Comparison of ENCODE assay signal across 14 cellular contexts in genomic region chr7:153190452-153190851, GRCh38.
DNase-seq lines count a peak whose midpoint lies in the region; ATAC-seq lines count a peak whose summit lies in the region.
"Had no signal": no experiment of that assay in that cellular context is flagged by ENCODE, and none has a peak within 500 bp of the region (broad histone marks: within the 10 kb centered on the region; RNA-seq: fewer than 3 reads in every experiment).

No MANE protein-coding gene starts in this region.

- ATAC-seq in HG02759 (IDR thresholded peaks at IDR 0.05; ENCODE audit: unreplicated experiment) = peak; percentile 66
- no peak for ATAC-seq in stimulated activated memory B cell treated with anti-CD40 and anti-IgM and Interleukin-4, amounts not matched to agents 10 μg/mL and 1 μg/mL and 100 μg/mL, for 72 hours

- H3K4me1 Mint-ChIP-seq in stimulated activated memory B cell treated with anti-CD40 and anti-IgM and Interleukin-4, amounts not matched to agents 10 μg/mL and 1 μg/mL and 100 μg/mL, for 72 hours = peaks cover 11% of the 10 kb centered on the region
- H3K4me1 Mint-ChIP-seq: nephron had no signal

- peaks cover 11% of the 10 kb centered on the region for H3K27me3 Mint-ChIP-seq in stimulated activated memory B cell treated with anti-CD40 and anti-IgM and Interleukin-4, amounts not matched to agents 10 μg/mL and 1 μg/mL and 100 μg/mL, for 72 hours

- DNase-seq in NCI-H524 (lab: John Stamatoyannopoulos, UW) (peak; percentile 9 to 22), NCI-H524 treated with DMSO at 0.1 percent for 48 hours (lab: John Stamatoyannopoulos, UW) (no peak), OCI-M1 (lab: John Stamatoyannopoulos, UW) (peak; percentile 1), pons (ENCODE audit: low spot score) (peak; percentile 21), cardiac septum (ENCODE audit: low spot score) (no peak), KG1 (lab: John Stamatoyannopoulos, UW) (no peak)
- DNase-seq: ACHN; activated effector memory CD4-positive, alpha-beta T cell treated with Interleukin-2 at 50 U/mL for 16 hours; NCI-H1436 treated with DMSO at 0.1 percent for 48 hours; stimulated activated CD4-positive, alpha-beta T cell treated with anti-CD3 and anti-CD28 coated beads, Interleukin-4, amount 100 ng/mL, for 24 hours had no signal

- H3K4me3 Mint-ChIP-seq in stimulated activated memory B cell treated with anti-CD40 and anti-IgM and Interleukin-4, amounts not matched to agents 10 μg/mL and 1 μg/mL and 100 μg/mL, for 72 hours = no peak overlapping the region
- H3K4me3 Mint-ChIP-seq: nephron; T-helper 2 cell treated with Interferon-gamma antibody and Interleukin-4, amounts not matched to agents 5 μg/mL and 100 μg/mL, for 36 hours had no signal

- no peak overlapping the region for H3K27ac Mint-ChIP-seq in stimulated activated memory B cell treated with anti-CD40 and anti-IgM and Interleukin-4, amounts not matched to agents 10 μg/mL and 1 μg/mL and 100 μg/mL, for 72 hours
- H3K27ac Mint-ChIP-seq: nephron; T-helper 2 cell treated with Interferon-gamma antibody and Interleukin-4, amounts not matched to agents 5 μg/mL and 100 μg/mL, for 36 hours had no signal

- H3K36me3 Mint-ChIP-seq in stimulated activated memory B cell treated with anti-CD40 and anti-IgM and Interleukin-4, amounts not matched to agents 10 μg/mL and 1 μg/mL and 100 μg/mL, for 72 hours = peaks cover 6% of the 10 kb centered on the region

- intact Hi-C loops in cardiac septum (cut with DNase I) = no loop called here

- peaks cover 3% of the 10 kb centered on the region for H3K9me3 Mint-ChIP-seq in stimulated activated memory B cell treated with anti-CD40 and anti-IgM and Interleukin-4, amounts not matched to agents 10 μg/mL and 1 μg/mL and 100 μg/mL, for 72 hours
- H3K9me3 Mint-ChIP-seq: T-helper 2 cell treated with Interferon-gamma antibody and Interleukin-4, amounts not matched to agents 5 μg/mL and 100 μg/mL, for 36 hours had no signal

Comparison
In these comparisons a context has a peak if more than half of its experiments do, and no peak if none do; other contexts are left out.
1. DNase-seq: peak in NCI-H524 (2 of 2), OCI-M1 (single experiment) and pons (single experiment); none in NCI-H524 treated with DMSO at 0.1 percent for 48 hours (single experiment), cardiac septum (single experiment) and KG1 (single experiment).